17 cellular contexts compared by ENCODE assay signal in genomic region chr2:215722125-215722524, GRCh38.
DNase-seq lines count a peak whose midpoint lies in the region; ATAC-seq and TF ChIP-seq lines count a peak whose summit lies in the region.
"Had no signal": no experiment of that assay in that cellular context is flagged by ENCODE, and none has a peak within 500 bp of the region (broad histone marks: within the 10 kb centered on the region; RNA-seq: fewer than 3 reads in every experiment).

No MANE protein-coding gene starts in this region.

- DNase-seq in chondrocyte (ENCODE audit: low spot score) (no peak), iris pigment epithelial cell (ENCODE audit: low read depth) (peak; percentile 40), WTC11 (ENCODE audit: low spot score) (no peak), T-helper 9 cell (no peak)
- DNase-seq: C1 segment of cervical spinal cord, DMS 273 treated with DMSO at 0.1 percent for 48 hours, GF-D8, KBM-7, NCI-H1417 treated with DMSO at 0.1 percent for 48 hours, NCI-H1930, NCI-H2171 treated with DMSO at 0.1 percent for 48 hours, NCI-H774, RPMI8226 had no signal

- H3K9me3 ChIP-seq in BLaER1 treated with 17β-estradiol and CSF1 and Interleukin-3, amounts not matched to agents 10 nM and 100 nM (replicated peaks in 1 of 11), result peaks cover 0 to 44% (median 0%) of the 10 kb centered on the region in 11 experiments; a peak in 6 of 22 replicates

- H3K27me3 ChIP-seq in BLaER1 treated with 17β-estradiol and CSF1 and Interleukin-3, amounts not matched to agents 10 nM and 100 nM, result no peaks in the 10 kb centered on the region
- H3K27me3 ChIP-seq in rectal smooth muscle tissue (ENCODE audit: control insufficient read depth, insufficient read depth, low read length), result no peaks in the 10 kb centered on the region

- H3K4me1 Mint-ChIP-seq in chondrocyte (ENCODE audit: low read depth) (peaks cover 69% of the 10 kb centered on the region), WTC11 (no peaks in the 10 kb centered on the region)

- no peaks in the 10 kb centered on the region for H3K27me3 Mint-ChIP-seq in chondrocyte (ENCODE audit: low read depth)
- no peaks in the 10 kb centered on the region for H3K27me3 Mint-ChIP-seq in WTC11 (ENCODE audit: low read depth)

- POLR2A ChIA-PET in WTC11 (lab: Charles Lee), result no interaction called here

- H3K9me3 Mint-ChIP-seq in chondrocyte (ENCODE audit: low read depth), result peaks cover 17% of the 10 kb centered on the region
- peaks cover 4% of the 10 kb centered on the region for H3K9me3 Mint-ChIP-seq in WTC11

- H4K20me1 ChIP-seq in BLaER1 treated with 17β-estradiol and CSF1 and Interleukin-3, amounts not matched to agents 10 nM and 100 nM, result no peaks in the 10 kb centered on the region

- no peak overlapping the region for H3K4me3 ChIP-seq in BLaER1 treated with 17β-estradiol and CSF1 and Interleukin-3, amounts not matched to agents 10 nM and 100 nM
- H3K4me3 ChIP-seq in rectal smooth muscle tissue (ENCODE audit: low read length), result no peak overlapping the region

- TF ChIP-seq CTCF in chondrocyte (IDR thresholded peaks at IDR 0.05), result no peak
- no peak for TF ChIP-seq CTCF in WTC11 (IDR thresholded peaks at IDR 0.05)

- peak overlapping the region in 2 of 11 experiments; percentile 33 to 40; a peak in 3 of 22 replicates for H3K4me2 ChIP-seq in BLaER1 treated with 17β-estradiol and CSF1 and Interleukin-3, amounts not matched to agents 10 nM and 100 nM

- no peak overlapping the region for H3K4me3 Mint-ChIP-seq in chondrocyte (ENCODE audit: unreplicated experiment)
- no peak overlapping the region for H3K4me3 Mint-ChIP-seq in WTC11

- peak overlapping the region in 1 of 11 experiments; percentile 17; a peak in 2 of 22 replicates for H3K9ac ChIP-seq in BLaER1 treated with 17β-estradiol and CSF1 and Interleukin-3, amounts not matched to agents 10 nM and 100 nM
- H3K9ac ChIP-seq in rectal smooth muscle tissue (ENCODE audit: low read length), result no peak overlapping the region

- H3K36me3 Mint-ChIP-seq in chondrocyte (ENCODE audit: low read depth) (peaks cover 11% of the 10 kb centered on the region), WTC11 (no peaks in the 10 kb centered on the region)

- no peaks in the 10 kb centered on the region for H3K36me3 ChIP-seq in BLaER1 treated with 17β-estradiol and CSF1 and Interleukin-3, amounts not matched to agents 10 nM and 100 nM
- H3K36me3 ChIP-seq in rectal smooth muscle tissue (ENCODE audit: control insufficient read depth, insufficient read depth, low read length), result no peaks in the 10 kb centered on the region

- H3K27ac Mint-ChIP-seq in chondrocyte (ENCODE audit: unreplicated experiment), result peak overlapping the region; percentile 67
- no peak overlapping the region for H3K27ac Mint-ChIP-seq in WTC11

- CTCF ChIA-PET in WTC11 (lab: Charles Lee), result no interaction called here

- H3K27ac ChIP-seq in BLaER1 treated with 17β-estradiol and CSF1 and Interleukin-3, amounts not matched to agents 10 nM and 100 nM, result peak overlapping the region in 6 of 11 experiments; percentile 22 to 96 (median 68); a peak in 10 of 22 replicates
- H3K27ac ChIP-seq in rectal smooth muscle tissue (ENCODE audit: low read depth, low read length), result peak overlapping the region; percentile 82

- H3K4me1 ChIP-seq in BLaER1 treated with 17β-estradiol and CSF1 and Interleukin-3, amounts not matched to agents 10 nM and 100 nM, result peaks cover 0 to 82% (median 10%) of the 10 kb centered on the region in 10 experiments; a peak in 13 of 20 replicates
- H3K4me1 ChIP-seq in rectal smooth muscle tissue (ENCODE audit: control insufficient read depth, insufficient read depth, low read length), result peaks cover 22% of the 10 kb centered on the region

- ATAC-seq in WTC11 (no peak), HG03571 (IDR thresholded peaks at IDR 0.05; ENCODE audit: unreplicated experiment) (no peak), HG02610 (IDR thresholded peaks at IDR 0.05; ENCODE audit: unreplicated experiment) (no peak)

TF ChIP-seq in WTC11, 78 proteins besides CTCF, POLR2A, EP300 and RAD21:
- TF ChIP-seq TEAD1 (CRISPR knock-in tag; IDR thresholded peaks at IDR 0.05) (no peak), CDX4 (CRISPR knock-in tag; IDR thresholded peaks at IDR 0.05; ENCODE audit: borderline replicate concordance) (no peak), ZNF263 (CRISPR knock-in tag; IDR thresholded peaks at IDR 0.05; ENCODE audit: low read depth) (no peak), ZNF317 (CRISPR knock-in tag; IDR thresholded peaks at IDR 0.05; ENCODE audit: borderline replicate concordance, low read depth) (no peak), SMAD4 (CRISPR knock-in tag; IDR thresholded peaks at IDR 0.05) (no peak), ZNF138 (CRISPR knock-in tag; conservative IDR thresholded peaks at IDR 0.05) (no peak), FOXP1 (CRISPR knock-in tag; IDR thresholded peaks at IDR 0.05; ENCODE audit: borderline replicate concordance) (no peak), RELA (CRISPR knock-in tag; IDR thresholded peaks at IDR 0.05; ENCODE audit: borderline replicate concordance) (no peak), CREB1 (CRISPR knock-in tag; IDR thresholded peaks at IDR 0.05) (no peak)
